In genomic region chr2:196586511-196586991, GRCh38 we compare ENCODE assay signal across 10 cellular contexts. TPM values are rescaled to one million over a fixed set of nuclear protein-coding genes. Genes with fewer than 3 reads are reported as not detected.
DNase-seq lines count a peak whose midpoint lies in the region; ATAC-seq and TF ChIP-seq lines count a peak whose summit lies in the region.
"Had no signal": no experiment of that assay in that cellular context is flagged by ENCODE, and none has a peak within 500 bp of the region (broad histone marks: within the 10 kb centered on the region; RNA-seq: fewer than 3 reads in every experiment).

No MANE protein-coding gene starts in this region.

- TF ChIP-seq POLR2A in IMR-90 (IDR thresholded peaks at IDR 0.05; ENCODE audit: low read depth, low read length): no peak

- no peak for TF ChIP-seq RAD21 in IMR-90 (IDR thresholded peaks at IDR 0.05; ENCODE audit: low read length)

- H3K14ac ChIP-seq in IMR-90 (replicated peaks; ENCODE audit: low read depth, low read length): no peak overlapping the region

- H3K27ac ChIP-seq in IMR-90 (ENCODE audit: insufficient read depth, low read length) (no peak overlapping the region), OCI-LY7 (ENCODE audit: low read depth, low read length, poor library complexity, severe bottlenecking) (no peak overlapping the region), psoas muscle (no peak overlapping the region), Karpas-422 (ENCODE audit: low read length) (no peak overlapping the region)

- H2AFZ ChIP-seq in IMR-90 (replicated peaks; ENCODE audit: low read length, poor library complexity): peak overlapping the region; percentile 37
- no peak overlapping the region for H2AFZ ChIP-seq in OCI-LY7 (ENCODE audit: low read length)
- no peak overlapping the region for H2AFZ ChIP-seq in Karpas-422 (ENCODE audit: low read length)

- H2AK5ac ChIP-seq in IMR-90 (ENCODE audit: low read depth, low read length): peak overlapping the region; percentile 23; the same call in 1 of the 2 replicates

- peak overlapping the region; percentile 21; the same call in 1 of the 2 replicates for H4K91ac ChIP-seq in IMR-90 (ENCODE audit: insufficient read depth, low read depth, low read length)

- H3K4me1 ChIP-seq in IMR-90 (ENCODE audit: control insufficient read depth, insufficient read depth, low read length) (no peaks in the 10 kb centered on the region), adipocyte (ENCODE audit: control insufficient read depth, insufficient read depth, low read length) (peaks cover 3% of the 10 kb centered on the region), OCI-LY7 (ENCODE audit: insufficient read depth, low read length, poor library complexity, severe bottlenecking) (no peaks in the 10 kb centered on the region), psoas muscle (no peaks in the 10 kb centered on the region), Karpas-422 (ENCODE audit: low read length) (no peaks in the 10 kb centered on the region)

- dilution Hi-C loops in IMR-90 (cut with HindIII; ENCODE audit: low sequenced_read_pairs, unreplicated experiment): no loop called here

- no peaks in the 10 kb centered on the region for H3K9me2 ChIP-seq in OCI-LY7 (ENCODE audit: insufficient read depth, low read length)
- H3K9me2 ChIP-seq in Karpas-422 (replicated peaks; ENCODE audit: insufficient read depth, low read length): no peaks in the 10 kb centered on the region

- intact Hi-C loops in IMR-90 (cut with micrococcal nuclease): no loop called here
- intact Hi-C loops in OCI-LY7 (cut with micrococcal nuclease; ENCODE audit: unreplicated experiment): no loop called here
- intact Hi-C loops in psoas muscle (cut with DNase I): no loop called here

- no peak overlapping the region for H2AK9ac ChIP-seq in IMR-90 (replicated peaks; ENCODE audit: low read depth, low read length, poor library complexity)

- 0% methylated on average over 2 of the region's 6 CpGs; no CpG with 5 or more reads in 1 of the 2 experiments for WGBS in IMR-90 (ENCODE audit: extremely low coverage in 2 of 2, insufficient read length in 1 of 2), 2 experiments
- WGBS in psoas muscle, 3 donors: 22 to 30% (median 24%) methylated on average over 6 of the region's 6 CpGs

- peaks cover 3% of the 10 kb centered on the region; the same call in 1 of the 2 replicates for H3K9me1 ChIP-seq in IMR-90 (ENCODE audit: insufficient read depth, low read length)

- ATAC-seq in IMR-90 (ENCODE audit: low read depth) (peak; percentile 37), psoas muscle (no peak)

- peak overlapping the region; percentile 16; the same call in 1 of the 2 replicates for H3K4me2 ChIP-seq in IMR-90 (ENCODE audit: low read depth, low read length)
- H3K4me2 ChIP-seq in OCI-LY7 (ENCODE audit: low read length): no peak overlapping the region
- H3K4me2 ChIP-seq in Karpas-422 (ENCODE audit: low read depth, low read length, poor library complexity, severe bottlenecking): no peak overlapping the region

- CTCF ChIA-PET in IMR-90 (lab: Yijun Ruan, JAX): interaction anchor here (0.7 kb wide), 1 partner anchor 1123 kb away, joined by 9 read pairs; no protein-coding TSS in a partner anchor
- CTCF ChIA-PET in OCI-LY7 (lab: Charles Lee; ENCODE audit: unreplicated experiment): no interaction called here

- no peak overlapping the region for H2BK20ac ChIP-seq in IMR-90 (ENCODE audit: low read depth, low read length)

- POLR2A ChIA-PET in IMR-90 (lab: Charles Lee; ENCODE audit: unreplicated experiment) (no interaction called here), OCI-LY7 (lab: Charles Lee) (interaction anchor here (0.7 to 1.2 kb wide), 2 partner anchors 31 to 98 kb away, joined by 3 to 4 read pairs; no protein-coding TSS in a partner anchor)

- H4K5ac ChIP-seq in IMR-90 (ENCODE audit: low read depth, low read length): no peak overlapping the region

- H3K79me1 ChIP-seq in IMR-90 (ENCODE audit: low read depth in 1 of 2, low read length in 2 of 2): peaks cover 0 to 5% of the 10 kb centered on the region in 2 experiments; a peak in 2 of 4 replicates

- 0 out of 2 replicates have a peak overlapping the region, but pooled peaks have one; percentile 46 for H3K23ac ChIP-seq in IMR-90 (ENCODE audit: low read depth, low read length)

- H2BK120ac ChIP-seq in IMR-90 (ENCODE audit: low read depth, low read length): peak overlapping the region; percentile 63; the same call in 1 of the 2 replicates

- BruUV-seq in IMR-90 (replicated peaks; lab: Mats Ljungman, UMichigan) (no TSS peak), OCI-LY7 (replicated peaks; lab: Mats Ljungman, UMichigan) (no TSS peak)

- no peak overlapping the region for H3K4me3 ChIP-seq in IMR-90 (ENCODE audit: insufficient read depth, low read depth, low read length)
- H3K4me3 ChIP-seq in adipocyte (ENCODE audit: low read length): peak overlapping the region; percentile 36
- H3K4me3 ChIP-seq in OCI-LY7 (ENCODE audit: low read depth, low read length, poor library complexity, severe bottlenecking): no peak overlapping the region
- H3K4me3 ChIP-seq in psoas muscle: no peak overlapping the region
- H3K4me3 ChIP-seq in Karpas-422 (ENCODE audit: low read length): no peak overlapping the region
- H3K4me3 ChIP-seq: lung had no signal

- peak; percentile 80 for DNase-seq in COLO829 (ENCODE audit: low spot score)
- DNase-seq in IMR-90: peak; percentile 86
- peak; percentile 91 for DNase-seq in adipocyte (ENCODE audit: low read depth)
- DNase-seq in hepatic stellate cell (ENCODE audit: low spot score): peak; percentile 52
- DNase-seq in OCI-LY7 (ENCODE audit: low spot score): no peak
- DNase-seq in NCI-H2029 treated with DMSO at 0.1 percent for 48 hours (lab: John Stamatoyannopoulos, UW): no peak
- DNase-seq in psoas muscle: no peak
- no peak for DNase-seq in Karpas-422
- DNase-seq: stimulated activated CD4-positive, alpha-beta T cell treated with anti-CD3 and anti-CD28 coated beads, Interleukin-4, amount 100 ng/mL, for 24 hours had no signal

- H4K20me1 ChIP-seq in IMR-90 (ENCODE audit: insufficient read depth, low read length) (no peaks in the 10 kb centered on the region), OCI-LY7 (ENCODE audit: insufficient read depth, low read length) (no peaks in the 10 kb centered on the region), Karpas-422 (ENCODE audit: insufficient read depth, low read depth, low read length) (no peaks in the 10 kb centered on the region)

- no peak overlapping the region for H3K4ac ChIP-seq in IMR-90 (ENCODE audit: low read depth, low read length)

- H3K9ac ChIP-seq in IMR-90 (ENCODE audit: low read depth, low read length) (no peak overlapping the region), adipocyte (ENCODE audit: low read length) (no peak overlapping the region), Karpas-422 (ENCODE audit: low read length) (no peak overlapping the region)

- H3K79me2 ChIP-seq in OCI-LY7 (ENCODE audit: insufficient read depth, low read depth, low read length) (no peaks in the 10 kb centered on the region), Karpas-422 (ENCODE audit: low read length) (no peaks in the 10 kb centered on the region)

- H3K27me3 ChIP-seq in IMR-90 (ENCODE audit: control insufficient read depth, insufficient read depth, low read length): no peaks in the 10 kb centered on the region
- no peaks in the 10 kb centered on the region for H3K27me3 ChIP-seq in adipocyte (replicated peaks; ENCODE audit: control insufficient read depth, insufficient read depth, low read length)
- peaks cover 0 to 32% (median 8%) of the 10 kb centered on the region in 3 donors for H3K27me3 ChIP-seq in psoas muscle (ENCODE audit: insufficient read depth in 3 of 3, low read length in 2 of 3)
- H3K27me3 ChIP-seq in Karpas-422 (ENCODE audit: low read length): no peaks in the 10 kb centered on the region

- H3K18ac ChIP-seq in IMR-90 (ENCODE audit: low read depth, low read length): no peak overlapping the region

- H3K9me3 ChIP-seq in IMR-90 (ENCODE audit: control insufficient read depth, insufficient read depth, low read length): no peaks in the 10 kb centered on the region
- no peaks in the 10 kb centered on the region for H3K9me3 ChIP-seq in adipocyte (ENCODE audit: control insufficient read depth, low read length)
- H3K9me3 ChIP-seq in OCI-LY7 (ENCODE audit: low read length): no peaks in the 10 kb centered on the region
- H3K9me3 ChIP-seq in psoas muscle: no peaks in the 10 kb centered on the region
- no peaks in the 10 kb centered on the region for H3K9me3 ChIP-seq in Karpas-422 (ENCODE audit: low read length)

- in situ Hi-C loops in IMR-90 (cut with MboI; ENCODE audit: low sequenced_read_pairs): no loop called here

- no peak overlapping the region for H4K8ac ChIP-seq in IMR-90 (ENCODE audit: low read depth in 2 of 2, low read length in 2 of 2)

- TF ChIP-seq CTCF in IMR-90 (conservative IDR thresholded peaks at IDR 0.05; ENCODE audit: low read depth, low read length) (no peak), OCI-LY7 (conservative IDR thresholded peaks at IDR 0.05; ENCODE audit: low read length) (no peak), psoas muscle (IDR thresholded peaks at IDR 0.05) (no peak)

- H2BK5ac ChIP-seq in IMR-90 (ENCODE audit: low read depth, low read length, poor library complexity, severe bottlenecking): no peak overlapping the region

- no peak overlapping the region for H3K56ac ChIP-seq in IMR-90 (ENCODE audit: extremely low read depth, insufficient read depth, low read length)

- no peaks in the 10 kb centered on the region for H3K36me3 ChIP-seq in IMR-90 (ENCODE audit: control insufficient read depth, insufficient read depth, low read length)
- no peaks in the 10 kb centered on the region for H3K36me3 ChIP-seq in adipocyte (ENCODE audit: control insufficient read depth, insufficient read depth, low read length, severe bottlenecking)
- H3K36me3 ChIP-seq in OCI-LY7 (ENCODE audit: insufficient read depth, low read length): no peaks in the 10 kb centered on the region
- no peaks in the 10 kb centered on the region for H3K36me3 ChIP-seq in psoas muscle (ENCODE audit: insufficient read depth in 1 of 2, low read depth in 1 of 2)
- H3K36me3 ChIP-seq in Karpas-422 (ENCODE audit: insufficient read depth, low read length): no peaks in the 10 kb centered on the region

- H2BK15ac ChIP-seq in IMR-90 (ENCODE audit: low read depth, low read length): no peak overlapping the region; the same call in 2 of the 3 replicates

RNA-seq across cellular contexts. Expression of gene HECW2, which starts 6.8 kb away (rescaled TPM):
- total RNA-seq in IMR-90 (2012; rRNA removed): 4.7 and 6.9 TPM in 2 replicates
- polyA plus RNA-seq in IMR-90 (2012; rRNA removed): 1.5 TPM in 2 replicates
- polyA plus RNA-seq in IMR-90 (2012; cell fraction: cytosol; rRNA removed): 0.29 and 0.46 TPM in 2 replicates
- 1.7 and 3.4 TPM in 2 replicates for polyA plus RNA-seq in IMR-90 (2012; cell fraction: nucleus; rRNA removed; ENCODE audit: low replicate concordance)
- total RNA-seq in OCI-LY7 (2014; rRNA removed; shearing (Covaris generic)): 0.19 and 0.21 TPM in 2 replicates
- 0.59 and 1.1 TPM in 2 replicates for total RNA-seq in OCI-LY7 (2022)
- total RNA-seq in psoas muscle: 10 to 100 TPM in 1 of 4 donors, 1 to 10 TPM in 3; 1.5 to 10.8 (median 3.0) TPM
- 1 to 10 TPM in 1 of 3 donors, under 1 TPM in 2; 0.27 to 1.3 (median 0.51) TPM for polyA plus RNA-seq in psoas muscle
- total RNA-seq in Karpas-422 (2014; rRNA removed; shearing (Covaris generic); ENCODE audit: low replicate concordance): 1.0 and 4.5 TPM in 2 replicates

RNA-seq across cellular contexts. Expression of gene CCDC150, which starts 53.0 kb away (rescaled TPM):
- total RNA-seq in IMR-90 (2012; rRNA removed) (3.8 and 6.9 TPM in 2 replicates), OCI-LY7 (2022) (28.7 and 29.7 TPM in 2 replicates), psoas muscle (1 to 10 TPM in 1 of 4 donors, under 1 TPM in 2, not detected in 1; 0.36 to 1.4 (median 0.56) TPM)
- polyA plus RNA-seq in IMR-90 (2012; rRNA removed) (3.3 and 4.3 TPM in 2 replicates), psoas muscle (under 1 TPM; 0.13 to 0.94 (median 0.34) TPM)
- 0.08 and 0.16 TPM in 2 replicates for polyA plus RNA-seq in IMR-90 (2012; cell fraction: cytosol; rRNA removed)
- polyA plus RNA-seq in IMR-90 (2012; cell fraction: nucleus; rRNA removed; ENCODE audit: low replicate concordance): 1.6 and 13.3 TPM in 2 replicates
- total RNA-seq in OCI-LY7 (2014; rRNA removed; shearing (Covaris generic)): 39.5 and 40.8 TPM in 2 replicates
- 12.5 and 31.0 TPM in 2 replicates for total RNA-seq in Karpas-422 (2014; rRNA removed; shearing (Covaris generic); ENCODE audit: low replicate concordance)

Comparison
In these comparisons a context has a peak if more than half of its experiments do, and no peak if none do; other contexts are left out.
1. DNase-seq: peak in COLO829 (single experiment), IMR-90 (single experiment), adipocyte (single experiment) and hepatic stellate cell (single experiment); none in OCI-LY7 (single experiment), NCI-H2029 treated with DMSO at 0.1 percent for 48 hours (single experiment), psoas muscle (0 of 2) and Karpas-422 (single experiment).